ENCODE assay signal across 1 cellular context in genomic region chr1:7621334-7622219, GRCh38.
TF ChIP-seq lines count a peak whose summit lies in the region.

No MANE protein-coding gene starts in this region.

TF ChIP-seq in GM23338, 12 proteins besides CTCF, POLR2A, EP300 and RAD21 (continued from another document):
- TF ChIP-seq ZNF462 (CRISPR knock-in tag; IDR thresholded peaks at IDR 0.05), result no peak
- TF ChIP-seq ZNF331 (CRISPR knock-in tag; IDR thresholded peaks at IDR 0.05; ENCODE audit: low read depth), result no peak
- no peak for TF ChIP-seq REST (IDR thresholded peaks at IDR 0.05; ENCODE audit: unreplicated experiment)
- no peak for TF ChIP-seq JUNB (IDR thresholded peaks at IDR 0.05; ENCODE audit: unreplicated experiment)
- no peak for TF ChIP-seq EZH2phosphoT487 (IDR thresholded peaks at IDR 0.05; ENCODE audit: unreplicated experiment)
- TF ChIP-seq NANOG (IDR thresholded peaks at IDR 0.05; ENCODE audit: borderline replicate concordance), result no peak
- TF ChIP-seq ZNF114 (CRISPR knock-in tag; IDR thresholded peaks at IDR 0.05), result no peak
